ENCODE assay signal across 8 cellular contexts in the genomic region with DNA sequence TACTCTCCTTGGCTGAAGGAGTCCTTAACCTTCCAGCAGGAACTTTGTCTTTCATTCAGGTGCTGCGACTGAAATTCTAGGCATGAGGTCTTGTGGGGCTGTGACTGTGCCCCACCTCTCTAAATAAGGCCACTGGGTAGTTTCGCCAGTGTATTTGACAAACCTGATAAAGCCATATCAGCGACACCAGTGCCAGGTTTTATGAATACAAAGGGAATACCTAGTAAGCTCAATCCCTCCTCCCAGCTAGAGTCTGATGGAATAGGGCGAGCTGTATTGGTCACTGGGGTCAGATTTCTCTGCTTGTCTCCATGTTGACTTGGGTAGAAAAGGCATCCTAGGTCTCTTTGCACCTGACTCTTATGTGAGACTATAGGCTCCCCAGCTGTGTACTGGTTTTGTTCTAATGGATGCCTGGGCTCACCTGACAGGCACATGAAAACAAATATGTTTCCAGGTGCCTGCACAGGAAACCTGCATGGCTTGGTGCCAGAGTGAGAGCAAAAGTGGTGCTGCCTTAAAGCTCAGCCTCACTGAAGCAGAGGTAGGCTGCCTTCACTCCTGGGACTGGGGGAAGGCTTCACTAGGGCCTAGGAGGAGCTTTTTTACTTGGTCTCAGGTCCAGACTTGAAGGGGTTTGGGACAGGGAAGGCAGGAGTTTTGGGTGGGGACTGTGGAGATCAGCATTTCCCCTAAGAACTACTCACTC. TPM values are rescaled to one million over a fixed set of nuclear protein-coding genes. Genes with fewer than 3 reads are reported as not detected.
DNase-seq lines count a peak whose midpoint lies in the region; ATAC-seq and TF ChIP-seq lines count a peak whose summit lies in the region.
"Had no signal": no experiment of that assay in that cellular context is flagged by ENCODE, and none has a peak within 500 bp of the region (broad histone marks: within the 10 kb centered on the region; RNA-seq: fewer than 3 reads in every experiment).

No MANE protein-coding gene starts in this region.

- H3K36me3 Mint-ChIP-seq in stimulated activated effector memory CD8-positive, alpha-beta T cell treated with anti-CD3 and anti-CD28 coated beads, Interleukin-12 subunit alpha, Interleukin-12 subunit beta, amount 100 ng/mL, for 72 hours = peaks cover 96% of the 10 kb centered on the region

- TF ChIP-seq CTCF in RWPE2 (IDR thresholded peaks at IDR 0.05; ENCODE audit: poor library complexity, severe bottlenecking) (no peak), body of pancreas (IDR thresholded peaks at IDR 0.05) (no peak), PC-3 (conservative IDR thresholded peaks at IDR 0.05; ENCODE audit: low read depth, low read length) (no peak)

- POLR2A ChIA-PET in PC-3 (lab: Charles Lee; ENCODE audit: unreplicated experiment) = no interaction called here

- no TSS peak for BruUV-seq in PC-3 (replicated peaks; lab: Mats Ljungman, UMichigan)

- H3K36me3 ChIP-seq in RWPE2 (ENCODE audit: low read depth) = peaks cover 34% of the 10 kb centered on the region
- no peaks in the 10 kb centered on the region for H3K36me3 ChIP-seq in body of pancreas (replicated peaks in 1 of 2; ENCODE audit: insufficient read depth in 1 of 2, low read depth in 2 of 2)
- H3K36me3 ChIP-seq in PC-3 (ENCODE audit: low read depth, low read length) = no peaks in the 10 kb centered on the region; the same call in 1 of the 2 replicates
- H3K36me3 ChIP-seq: neutrophil had no signal

- CTCF ChIA-PET in PC-3 (lab: Charles Lee) = no interaction called here

- H3K4me3 ChIP-seq in RWPE2 (ENCODE audit: severe bottlenecking) (no peak overlapping the region), body of pancreas (no peak overlapping the region), PC-3 (ENCODE audit: low read length) (no peak overlapping the region)

- no peaks in the 10 kb centered on the region for H4K20me1 ChIP-seq in PC-3 (ENCODE audit: low read length)

- DNase-seq in NCI-H1105 (lab: John Stamatoyannopoulos, UW) = peak; percentile 26
- DNase-seq in RWPE2 (ENCODE audit: low spot score) = no peak
- peak; percentile 32 to 62 (median 50) for DNase-seq in body of pancreas
- no peak for DNase-seq in stimulated activated effector memory CD8-positive, alpha-beta T cell treated with anti-CD3 and anti-CD28 coated beads, Interleukin-12 subunit alpha, Interleukin-12 subunit beta, amount 100 ng/mL, for 72 hours (ENCODE audit: low spot score in 2 of 2)
- no peak for DNase-seq in PC-3

- H3K4me1 ChIP-seq in RWPE2 (ENCODE audit: insufficient read depth, poor library complexity, severe bottlenecking) = peaks cover 23% of the 10 kb centered on the region
- H3K4me1 ChIP-seq in body of pancreas = peaks cover 21% of the 10 kb centered on the region
- peaks cover 4% of the 10 kb centered on the region; the same call in 1 of the 2 replicates for H3K4me1 ChIP-seq in PC-3 (ENCODE audit: insufficient read depth, low read length)

- 27 to 54% methylated on average over 4 of the region's 4 CpGs for WGBS in body of pancreas, 2 donors

- no peak for TF ChIP-seq POLR2A in body of pancreas (IDR thresholded peaks at IDR 0.05)

- H3K4me2 ChIP-seq in PC-3 (ENCODE audit: low read length) = no peak overlapping the region

- ATAC-seq in RWPE2 (ENCODE audit: low read depth) (peak; percentile 25; the same call in 1 of the 3 replicates), body of pancreas (peak; percentile 17), HG02763 (IDR thresholded peaks at IDR 0.05; ENCODE audit: unreplicated experiment) (no peak), HG02973 (IDR thresholded peaks at IDR 0.05; ENCODE audit: unreplicated experiment) (no peak), PC-3 (no peak)
- ATAC-seq in stimulated activated effector memory CD8-positive, alpha-beta T cell treated with anti-CD3 and anti-CD28 coated beads, Interleukin-12 subunit alpha, Interleukin-12 subunit beta, amount 100 ng/mL, for 72 hours = no peak

- peak overlapping the region; percentile 91 for H3K27ac Mint-ChIP-seq in stimulated activated effector memory CD8-positive, alpha-beta T cell treated with anti-CD3 and anti-CD28 coated beads, Interleukin-12 subunit alpha, Interleukin-12 subunit beta, amount 100 ng/mL, for 72 hours

- no peak overlapping the region for H3K27ac ChIP-seq in RWPE2 (ENCODE audit: poor library complexity, severe bottlenecking)
- peak overlapping the region in 3 of 4 donors; percentile 18 to 39 (median 32) for H3K27ac ChIP-seq in body of pancreas
- no peak overlapping the region for H3K27ac ChIP-seq in PC-3 (ENCODE audit: low read length)
- H3K27ac ChIP-seq: neutrophil had no signal

- H3K4me3 Mint-ChIP-seq in stimulated activated effector memory CD8-positive, alpha-beta T cell treated with anti-CD3 and anti-CD28 coated beads, Interleukin-12 subunit alpha, Interleukin-12 subunit beta, amount 100 ng/mL, for 72 hours = peak overlapping the region; percentile 57

- no peak overlapping the region for H3K9ac ChIP-seq in PC-3 (ENCODE audit: low read length)

- H3K9me2 ChIP-seq in PC-3 (replicated peaks; ENCODE audit: low read length) = no peaks in the 10 kb centered on the region

- H3K27me3 ChIP-seq in RWPE2 (ENCODE audit: insufficient read depth, poor library complexity, severe bottlenecking) (no peaks in the 10 kb centered on the region), body of pancreas (no peaks in the 10 kb centered on the region), PC-3 (ENCODE audit: low read length) (no peaks in the 10 kb centered on the region)
- H3K27me3 ChIP-seq: neutrophil had no signal

- intact Hi-C loops in body of pancreas (cut with DNase I) = no loop called here
- intact Hi-C loops in PC-3 (cut with micrococcal nuclease) = no loop called here

- H3K9me3 Mint-ChIP-seq in stimulated activated effector memory CD8-positive, alpha-beta T cell treated with anti-CD3 and anti-CD28 coated beads, Interleukin-12 subunit alpha, Interleukin-12 subunit beta, amount 100 ng/mL, for 72 hours = no peaks in the 10 kb centered on the region

- no peak overlapping the region for H2AFZ ChIP-seq in PC-3 (ENCODE audit: low read length)

- no peaks in the 10 kb centered on the region for H3K9me3 ChIP-seq in RWPE2 (ENCODE audit: severe bottlenecking)
- H3K9me3 ChIP-seq in body of pancreas = no peaks in the 10 kb centered on the region
- H3K9me3 ChIP-seq in PC-3 (ENCODE audit: low read length) = no peaks in the 10 kb centered on the region
- H3K9me3 ChIP-seq: neutrophil had no signal

- H3K4me1 Mint-ChIP-seq in stimulated activated effector memory CD8-positive, alpha-beta T cell treated with anti-CD3 and anti-CD28 coated beads, Interleukin-12 subunit alpha, Interleukin-12 subunit beta, amount 100 ng/mL, for 72 hours = peaks cover 82% of the 10 kb centered on the region

- H3F3A ChIP-seq in PC-3 (ENCODE audit: low read length, unreplicated experiment) = no peaks in the 10 kb centered on the region

- H3K79me2 ChIP-seq in PC-3 (ENCODE audit: low read length) = peaks cover 63% of the 10 kb centered on the region

RNA-seq across cellular contexts. Expression of gene SLC7A6, which starts 8.3 kb away (rescaled TPM):
- total RNA-seq in body of pancreas = 10 to 100 TPM; 10.9 to 23.4 TPM
- total RNA-seq in PC-3 (2014; rRNA removed) = 22.2 and 24.7 TPM in 2 replicates

RNA-seq across cellular contexts. Expression of gene PLA2G15, which starts 27.5 kb away (rescaled TPM):
- total RNA-seq in body of pancreas (1 to 10 TPM; 8.2 to 9.6 TPM), PC-3 (2014; rRNA removed) (16.4 and 16.8 TPM in 2 replicates)

RNA-seq across cellular contexts. Expression of gene ESRP2, which starts 36.7 kb away (rescaled TPM):
- total RNA-seq in body of pancreas (10 to 100 TPM; 55.0 to 56.0 TPM), PC-3 (2014; rRNA removed) (46.9 and 48.1 TPM in 2 replicates)

RNA-seq across cellular contexts. Expression of gene SLC7A6OS, which starts 38.1 kb away (rescaled TPM):
- 10 to 100 TPM; 13.0 to 32.3 TPM for total RNA-seq in body of pancreas
- 12.6 TPM in 2 replicates for total RNA-seq in PC-3 (2014; rRNA removed)

RNA-seq across cellular contexts. Expression of gene PRMT7, which starts 38.2 kb away (rescaled TPM):
- total RNA-seq in body of pancreas = 10 to 100 TPM; 27.4 to 35.8 TPM
- total RNA-seq in PC-3 (2014; rRNA removed) = 46.4 and 48.1 TPM in 2 replicates

Comparison
In these comparisons a context has a peak if more than half of its experiments do, and no peak if none do; other contexts are left out.
1. DNase-seq: peak in NCI-H1105 (single experiment) and body of pancreas (4 of 4); none in RWPE2 (single experiment), stimulated activated effector memory CD8-positive, alpha-beta T cell treated with anti-CD3 and anti-CD28 coated beads, Interleukin-12 subunit alpha, Interleukin-12 subunit beta, amount 100 ng/mL, for 72 hours (0 of 2) and PC-3 (single experiment).
2. ATAC-seq: peak in RWPE2 (single experiment) and body of pancreas (single experiment); none in stimulated activated effector memory CD8-positive, alpha-beta T cell treated with anti-CD3 and anti-CD28 coated beads, Interleukin-12 subunit alpha, Interleukin-12 subunit beta, amount 100 ng/mL, for 72 hours (single experiment), HG02763 (single experiment), HG02973 (single experiment) and PC-3 (single experiment).
3. H3K27ac ChIP-seq: peak in body of pancreas (3 of 4); none in RWPE2 (single experiment) and PC-3 (single experiment).